23 cellular contexts compared by ENCODE assay signal in the genomic region with DNA sequence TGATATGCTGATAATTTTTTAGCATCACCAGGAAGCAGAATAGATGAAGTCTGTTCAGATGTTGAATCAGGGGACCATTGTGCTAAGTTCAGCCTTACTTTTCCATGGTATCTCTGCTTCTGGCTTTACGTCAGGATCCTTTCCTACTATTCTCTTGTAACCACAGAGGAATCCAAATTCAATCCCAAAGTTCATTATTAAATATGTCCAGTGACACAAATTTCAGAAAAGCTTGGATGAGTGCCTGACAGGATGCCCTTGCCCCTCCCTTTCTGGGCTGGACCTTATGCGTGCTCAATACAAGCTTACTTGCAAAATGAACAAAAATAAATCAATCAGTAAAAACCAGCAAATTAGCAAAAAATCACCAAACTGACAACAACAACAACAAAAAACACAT. TPM values are rescaled to one million over a fixed set of nuclear protein-coding genes. Genes with fewer than 3 reads are reported as not detected.
DNase-seq lines count a peak whose midpoint lies in the region; ATAC-seq and TF ChIP-seq lines count a peak whose summit lies in the region.
"Had no signal": no experiment of that assay in that cellular context is flagged by ENCODE, and none has a peak within 500 bp of the region (broad histone marks: within the 10 kb centered on the region; RNA-seq: fewer than 3 reads in every experiment).

No MANE protein-coding gene starts in this region.

- H3K36me3 ChIP-seq in neural progenitor cell = no peaks in the 10 kb centered on the region
- H3K36me3 ChIP-seq: BLaER1 treated with 17β-estradiol and CSF1 and Interleukin-3, amounts not matched to agents 10 nM and 100 nM had no signal

- no peak for TF ChIP-seq POLR2A in lower leg skin (IDR thresholded peaks at IDR 0.05)

- CTCF ChIA-PET in activated CD8-positive, alpha-beta memory T cell treated with anti-CD3 and anti-CD28 coated beads, Interleukin-2, amount 10 ng/mL, durations not matched to agents 7 days and 5 days (lab: Charles Lee) = no interaction called here

- H3K9me3 ChIP-seq in neural progenitor cell (ENCODE audit: low read depth) = no peaks in the 10 kb centered on the region
- H3K9me3 ChIP-seq: A549; BLaER1 treated with 17β-estradiol and CSF1 and Interleukin-3, amounts not matched to agents 10 nM and 100 nM had no signal

- H2AFZ ChIP-seq in neural progenitor cell (replicated peaks) = no peak overlapping the region

- H3K27ac Mint-ChIP-seq in activated CD8-positive, alpha-beta memory T cell treated with anti-CD3 and anti-CD28 coated beads, Interleukin-2, amount 10 ng/mL, durations not matched to agents 7 days and 5 days = no peak overlapping the region
- H3K27ac Mint-ChIP-seq in neural progenitor cell = no peak overlapping the region
- H3K27ac Mint-ChIP-seq: B cell; CD4-positive, alpha-beta T cell; CD8-positive, alpha-beta T cell had no signal

- no peaks in the 10 kb centered on the region for H3F3A ChIP-seq in neural progenitor cell (ENCODE audit: low read depth)

- H3K27me3 ChIP-seq in neural progenitor cell = no peaks in the 10 kb centered on the region
- H3K27me3 ChIP-seq: BLaER1 treated with 17β-estradiol and CSF1 and Interleukin-3, amounts not matched to agents 10 nM and 100 nM had no signal

- no peaks in the 10 kb centered on the region for H3K9me3 Mint-ChIP-seq in activated CD8-positive, alpha-beta memory T cell treated with anti-CD3 and anti-CD28 coated beads, Interleukin-2, amount 10 ng/mL, durations not matched to agents 7 days and 5 days (ENCODE audit: low read depth)
- H3K9me3 Mint-ChIP-seq in neural progenitor cell = peaks cover 2% of the 10 kb centered on the region
- H3K9me3 Mint-ChIP-seq: CD4-positive, alpha-beta T cell; CD8-positive, alpha-beta T cell had no signal

- H4K20me1 ChIP-seq in neural progenitor cell (ENCODE audit: low read depth) = no peaks in the 10 kb centered on the region
- H4K20me1 ChIP-seq: BLaER1 treated with 17β-estradiol and CSF1 and Interleukin-3, amounts not matched to agents 10 nM and 100 nM had no signal

- no peaks in the 10 kb centered on the region for H3K36me3 Mint-ChIP-seq in activated CD8-positive, alpha-beta memory T cell treated with anti-CD3 and anti-CD28 coated beads, Interleukin-2, amount 10 ng/mL, durations not matched to agents 7 days and 5 days
- no peaks in the 10 kb centered on the region for H3K36me3 Mint-ChIP-seq in neural progenitor cell
- H3K36me3 Mint-ChIP-seq: CD8-positive, alpha-beta T cell had no signal

- intact Hi-C loops in lower leg skin (cut with DNase I; ENCODE audit: low total_unique reads) = no loop called here

- ATAC-seq in activated CD8-positive, alpha-beta memory T cell treated with anti-CD3 and anti-CD28 coated beads, Interleukin-2, amount 10 ng/mL, durations not matched to agents 7 days and 5 days = no peak
- ATAC-seq in HG03280 (IDR thresholded peaks at IDR 0.05; ENCODE audit: unreplicated experiment) = no peak
- ATAC-seq: A549; CD8-positive, alpha-beta T cell; GM12878 had no signal

- no peaks in the 10 kb centered on the region for H3K4me1 Mint-ChIP-seq in activated CD8-positive, alpha-beta memory T cell treated with anti-CD3 and anti-CD28 coated beads, Interleukin-2, amount 10 ng/mL, durations not matched to agents 7 days and 5 days
- no peaks in the 10 kb centered on the region for H3K4me1 Mint-ChIP-seq in neural progenitor cell
- H3K4me1 Mint-ChIP-seq: B cell had no signal

- no peak overlapping the region for H3K4me3 Mint-ChIP-seq in activated CD8-positive, alpha-beta memory T cell treated with anti-CD3 and anti-CD28 coated beads, Interleukin-2, amount 10 ng/mL, durations not matched to agents 7 days and 5 days
- no peak overlapping the region for H3K4me3 Mint-ChIP-seq in neural progenitor cell
- H3K4me3 Mint-ChIP-seq: B cell; CD4-positive, alpha-beta T cell; CD8-positive, alpha-beta T cell had no signal

- H3K79me2 ChIP-seq in neural progenitor cell (ENCODE audit: low read depth) = no peaks in the 10 kb centered on the region

- no peak overlapping the region for H3K4me2 ChIP-seq in neural progenitor cell
- H3K4me2 ChIP-seq: A549; BLaER1 treated with 17β-estradiol and CSF1 and Interleukin-3, amounts not matched to agents 10 nM and 100 nM had no signal

- peak; percentile 16 for DNase-seq in activated CD8-positive, alpha-beta memory T cell treated with anti-CD3 and anti-CD28 coated beads, Interleukin-2, amount 10 ng/mL, durations not matched to agents 7 days and 5 days
- DNase-seq in activated CD8-positive, alpha-beta memory T cell treated with anti-CD3 and anti-CD28 coated beads, Interleukin-2, amount 50 U/mL, for 4 hours = no peak
- DNase-seq in fibroblast of pulmonary artery (ENCODE audit: low read depth) (peak; percentile 58), lung microvascular endothelial cell (ENCODE audit: low read depth in 2 of 2) (peak; percentile 17 to 40), lower leg skin (ENCODE audit: low spot score in 2 of 2) (no peak), neural progenitor cell (ENCODE audit: low spot score) (no peak)
- DNase-seq: AML-193; CD4-positive, alpha-beta T cell; CD8-positive, alpha-beta T cell; DMS 273 treated with DMSO at 0.1 percent for 48 hours; DMS153; DMS53; DMS79; DND-41; EL; GDM1 had no signal

- TF ChIP-seq CTCF in fibroblast of pulmonary artery (IDR thresholded peaks at IDR 0.05; ENCODE audit: low read length, missing control alignments) (no peak), lower leg skin (IDR thresholded peaks at IDR 0.05) (no peak), neural progenitor cell (IDR thresholded peaks at IDR 0.05) (no peak)

- WGBS in lower leg skin, 2 donors = 77% methylated on average over 2 of the region's 2 CpGs

- no peak overlapping the region for H3K27ac ChIP-seq in neural progenitor cell
- H3K27ac ChIP-seq: 22Rv1; A549; BLaER1 treated with 17β-estradiol and CSF1 and Interleukin-3, amounts not matched to agents 10 nM and 100 nM; C4-2B had no signal

- peaks cover 25% of the 10 kb centered on the region for H3K27me3 Mint-ChIP-seq in activated CD8-positive, alpha-beta memory T cell treated with anti-CD3 and anti-CD28 coated beads, Interleukin-2, amount 10 ng/mL, durations not matched to agents 7 days and 5 days
- H3K27me3 Mint-ChIP-seq in neural progenitor cell (ENCODE audit: insufficient read depth, low read depth) = peaks cover 2% of the 10 kb centered on the region
- H3K27me3 Mint-ChIP-seq: CD4-positive, alpha-beta T cell had no signal

- peaks cover 4% of the 10 kb centered on the region for H3K4me1 ChIP-seq in neural progenitor cell

- no peak overlapping the region for H3K4me3 ChIP-seq in fibroblast of pulmonary artery (replicated peaks; ENCODE audit: low read depth, low read length)
- no peak overlapping the region for H3K4me3 ChIP-seq in lower leg skin (ENCODE audit: low read depth, poor library complexity, severe bottlenecking)
- no peak overlapping the region for H3K4me3 ChIP-seq in neural progenitor cell
- H3K4me3 ChIP-seq: A549; BLaER1 treated with 17β-estradiol and CSF1 and Interleukin-3, amounts not matched to agents 10 nM and 100 nM; GM12878 had no signal

- H3K9ac ChIP-seq in neural progenitor cell = no peak overlapping the region
- H3K9ac ChIP-seq: BLaER1 treated with 17β-estradiol and CSF1 and Interleukin-3, amounts not matched to agents 10 nM and 100 nM had no signal

RNA-seq across cellular contexts. Expression of a gene that starts 37.6 kb away (rescaled TPM):
- total RNA-seq in activated CD8-positive, alpha-beta memory T cell treated with anti-CD3 and anti-CD28 coated beads, Interleukin-2, amount 10 ng/mL, durations not matched to agents 7 days and 5 days = 1 to 10 TPM in 1 of 2 experiments, under 1 TPM in 1; 0.49 to 1.1 TPM
- 5.4 and 6.8 TPM in 2 replicates for total RNA-seq in lung microvascular endothelial cell
- total RNA-seq in lower leg skin = 10 to 100 TPM; 21.2 to 37.0 (median 29.8) TPM
- total RNA-seq in neural progenitor cell (ENCODE audit: low replicate concordance) = 1.9 and 4.4 TPM in 2 replicates
- total RNA-seq: B cell; CD4-positive, alpha-beta T cell; CD8-positive, alpha-beta T cell had no signal

Comparison
In these comparisons a context has a peak if more than half of its experiments do, and no peak if none do; other contexts are left out.
1. DNase-seq: peak in activated CD8-positive, alpha-beta memory T cell treated with anti-CD3 and anti-CD28 coated beads, Interleukin-2, amount 10 ng/mL, durations not matched to agents 7 days and 5 days (single experiment), fibroblast of pulmonary artery (single experiment) and lung microvascular endothelial cell (2 of 2); none in activated CD8-positive, alpha-beta memory T cell treated with anti-CD3 and anti-CD28 coated beads, Interleukin-2, amount 50 U/mL, for 4 hours (single experiment), lower leg skin (0 of 2) and neural progenitor cell (single experiment).